In genomic region chr5:33472805-33473409, GRCh38 we compare ENCODE assay signal across 25 cellular contexts. TPM values are rescaled to one million over a fixed set of nuclear protein-coding genes. Genes with fewer than 3 reads are reported as not detected.
DNase-seq lines count a peak whose midpoint lies in the region; ATAC-seq, FAIRE-seq and TF ChIP-seq lines count a peak whose summit lies in the region.
"Had no signal": no experiment of that assay in that cellular context is flagged by ENCODE, and none has a peak within 500 bp of the region (broad histone marks: within the 10 kb centered on the region; RNA-seq: fewer than 3 reads in every experiment).

No MANE protein-coding gene starts in this region.

- TF ChIP-seq CTCF in HepG2 (CRISPR knock-in tag; IDR thresholded peaks at IDR 0.05) = no peak
- TF ChIP-seq CTCF in right lobe of liver (IDR thresholded peaks at IDR 0.05) = no peak
- no peak for TF ChIP-seq CTCF in K562 (IDR thresholded peaks at IDR 0.05 in 2 of 3, conservative IDR thresholded peaks at IDR 0.05 in 1 of 3; ENCODE audit: insufficient read depth in 2 of 3, low read depth in 1 of 3, low read length in 3 of 3)

- no peak for ATAC-seq in HepG2
- ATAC-seq in right lobe of liver = no peak
- no peak for ATAC-seq in K562
- no peak for ATAC-seq in GM21825 (IDR thresholded peaks at IDR 0.05; ENCODE audit: unreplicated experiment)
- ATAC-seq in HG02981 (IDR thresholded peaks at IDR 0.05; ENCODE audit: unreplicated experiment) = no peak
- ATAC-seq: Panc1 had no signal

- TF ChIP-seq RAD21 in HepG2 (CRISPR knock-in tag; IDR thresholded peaks at IDR 0.05) (no peak), K562 (CRISPR knock-in tag; conservative IDR thresholded peaks at IDR 0.05 in 1 of 2, IDR thresholded peaks at IDR 0.05 in 1 of 2) (no peak)

- BruUV-seq in HepG2 (replicated peaks; lab: Mats Ljungman, UMichigan) (no TSS peak), K562 (replicated peaks; lab: Mats Ljungman, UMichigan) (no TSS peak)

- H3K4me3 ChIP-seq in HepG2 (replicated peaks in 1 of 3; ENCODE audit: insufficient read depth in 1 of 3, low read depth in 2 of 3, low read length in 3 of 3) (no peak overlapping the region), right lobe of liver (no peak overlapping the region), K562 (no peak overlapping the region), iPS-18a (ENCODE audit: low read length) (peak overlapping the region; percentile 16)
- H3K4me3 ChIP-seq: HAP-1 had no signal

- H3K79me2 ChIP-seq in HepG2 (ENCODE audit: insufficient read depth, low read length) (no peaks in the 10 kb centered on the region), K562 (ENCODE audit: control insufficient read depth, insufficient read depth, low read length) (no peaks in the 10 kb centered on the region)

- H3K9me3 ChIP-seq in HepG2 (ENCODE audit: low read length) (no peaks in the 10 kb centered on the region), right lobe of liver (no peaks in the 10 kb centered on the region), K562 (replicated peaks; ENCODE audit: control insufficient read depth, insufficient read depth, low read depth, low read length) (peaks cover 6% of the 10 kb centered on the region), iPS-18a (ENCODE audit: control insufficient read depth, low read depth, low read length) (no peaks in the 10 kb centered on the region)
- H3K9me3 ChIP-seq: BE2C, HAP-1 had no signal

- H3K9ac ChIP-seq in HepG2 (ENCODE audit: insufficient read depth, low read depth, low read length) (no peak overlapping the region), K562 (ENCODE audit: insufficient read depth in 1 of 2, low read depth in 2 of 2, low read length in 2 of 2) (no peak overlapping the region), iPS-18a (ENCODE audit: low read length) (peak overlapping the region; percentile 42)
- H3K9ac ChIP-seq: KMS-11 had no signal

- in situ Hi-C loops in HepG2 (cut with HindIII; ENCODE audit: extremely low pct_ligation_motif_present, low pct_unique_long_range_greater_than_20kb) (no loop called here), K562 (cut with MboI) (loop anchor here (25.0 kb wide), 2 partner anchors 714 to 1439 kb away; partner anchors contain the start of genes BRIX1 and RAD1)

- H2AFZ ChIP-seq in HepG2 (ENCODE audit: low read length) = no peak overlapping the region
- no peak overlapping the region for H2AFZ ChIP-seq in K562 (ENCODE audit: low read depth, low read length)

- no peak for DNase-seq in HepG2 (ENCODE audit: low spot score)
- no peak for DNase-seq in right lobe of liver
- no peak for DNase-seq in K562 (ENCODE audit: extremely low read depth in 1 of 4, low spot score in 3 of 4)
- DNase-seq in NCI-H1436 treated with DMSO at 0.1 percent for 48 hours (lab: John Stamatoyannopoulos, UW) = no peak
- DNase-seq in SK-N-DZ (ENCODE audit: low spot score) = no peak
- DNase-seq: 8988T, ACHN, BE2C, Calu3, DND-41, HFFc6, MM.1S, NCI-H1694, NCI-H2029 treated with DMSO at 0.1 percent for 48 hours, NCI-H2227 treated with DMSO at 0.1 percent for 48 hours, NCI-H526 treated with DMSO at 0.1 percent for 48 hours, SHP77 had no signal

- TF ChIP-seq POLR2A in HepG2 (IDR thresholded peaks at IDR 0.05; ENCODE audit: insufficient read depth in 1 of 2, low read depth in 2 of 2, low read length in 2 of 2) (no peak), right lobe of liver (IDR thresholded peaks at IDR 0.05) (no peak), K562 (conservative IDR thresholded peaks at IDR 0.05) (no peak)

- H3K27me3 ChIP-seq in HepG2 (ENCODE audit: control insufficient read depth in 1 of 2, insufficient read depth in 2 of 2, low read length in 2 of 2) (no peaks in the 10 kb centered on the region), right lobe of liver (no peaks in the 10 kb centered on the region), K562 (ENCODE audit: control insufficient read depth in 2 of 2, insufficient read depth in 2 of 2, low read length in 2 of 2) (no peaks in the 10 kb centered on the region), iPS-18a (ENCODE audit: control insufficient read depth, insufficient read depth, low read length) (no peaks in the 10 kb centered on the region)
- H3K27me3 ChIP-seq: BE2C had no signal

- no peak for FAIRE-seq in HepG2 (lab: Jason Lieb, UNC)
- no peak for FAIRE-seq in K562 (lab: Jason Lieb, UNC)
- FAIRE-seq: GM19239 had no signal

- 84% methylated on average over 2 of the region's 2 CpGs for WGBS in HepG2 (ENCODE audit: low lambda C conversion rate)
- 83% methylated on average over 2 of the region's 2 CpGs for WGBS in right lobe of liver (ENCODE audit: insufficient coverage, low coverage, low lambda C conversion rate, missing lambda C conversion rate)
- WGBS in K562 (ENCODE audit: insufficient coverage, low coverage, missing lambda C conversion rate) = 43% methylated on average over 2 of the region's 2 CpGs

- intact Hi-C loops in HepG2 (cut with micrococcal nuclease; ENCODE audit: unreplicated experiment) (no loop called here), right lobe of liver (cut with DNase I) (loop anchor here in 1 of 2 donors (10.0 kb wide), 1 partner anchor 462 kb away; the partner anchor contains the start of gene RXFP3), K562 (cut with micrococcal nuclease) (no loop called here)

- H3K4me1 ChIP-seq in HepG2 (ENCODE audit: insufficient read depth, low read length) (no peaks in the 10 kb centered on the region), right lobe of liver (peaks cover 0 to 6% (median 0%) of the 10 kb centered on the region in 4 donors), K562 (replicated peaks in 1 of 2; ENCODE audit: control insufficient read depth in 2 of 2, insufficient read depth in 2 of 2, low read length in 2 of 2) (peaks cover 0 to 19% of the 10 kb centered on the region in 2 experiments; a peak in 2 of 5 replicates), iPS-18a (ENCODE audit: control insufficient read depth, low read depth, low read length) (peaks cover 17% of the 10 kb centered on the region)
- H3K4me1 ChIP-seq: BE2C had no signal

- H3K4me2 ChIP-seq in HepG2 (ENCODE audit: low read depth, low read length) = no peak overlapping the region
- no peak overlapping the region for H3K4me2 ChIP-seq in K562 (ENCODE audit: insufficient read depth, low read length)
- H3K4me2 ChIP-seq: KMS-11 had no signal

- peaks cover 5 to 43% of the 10 kb centered on the region in 2 experiments; a peak in 4 of 5 replicates for H3K36me3 ChIP-seq in HepG2 (replicated peaks in 1 of 2; ENCODE audit: control insufficient read depth in 1 of 2, insufficient read depth in 2 of 2, low read length in 2 of 2)
- H3K36me3 ChIP-seq in right lobe of liver = peaks cover 0 to 28% (median 15%) of the 10 kb centered on the region in 4 donors
- peaks cover 96% of the 10 kb centered on the region for H3K36me3 ChIP-seq in K562 (ENCODE audit: control insufficient read depth, insufficient read depth, low read length)
- peaks cover 72% of the 10 kb centered on the region for H3K36me3 ChIP-seq in iPS-18a (ENCODE audit: control insufficient read depth, low read depth, low read length)

- H3K9me1 ChIP-seq in K562 (ENCODE audit: control insufficient read depth, insufficient read depth, low read length) = no peaks in the 10 kb centered on the region

- H4K20me1 ChIP-seq in HepG2 (ENCODE audit: insufficient read depth, low read length) = no peaks in the 10 kb centered on the region
- H4K20me1 ChIP-seq in K562 (replicated peaks; ENCODE audit: control insufficient read depth, insufficient read depth, low read length) = no peaks in the 10 kb centered on the region

- no peak overlapping the region for H3K27ac ChIP-seq in HepG2 (ENCODE audit: extremely low read length, insufficient read depth, low read length)
- H3K27ac ChIP-seq in right lobe of liver = no peak overlapping the region
- no peak overlapping the region for H3K27ac ChIP-seq in K562 (ENCODE audit: extremely low read depth, low read depth, low read length)
- peak overlapping the region; percentile 73 for H3K27ac ChIP-seq in iPS-18a (ENCODE audit: low read length)
- H3K27ac ChIP-seq: KMS-11, RWPE1 had no signal

- POLR2A ChIA-PET in HepG2 (lab: Yijun Ruan, JAX) (no interaction called here), K562 (lab: Yijun Ruan, JAX) (no interaction called here)

- TF ChIP-seq EP300 in HepG2 (IDR thresholded peaks at IDR 0.05; ENCODE audit: low read depth in 2 of 2, low read length in 2 of 2) = no peak
- TF ChIP-seq EP300 in HepG2 (CRISPR knock-in tag; IDR thresholded peaks at IDR 0.05; ENCODE audit: borderline replicate concordance) = no peak
- no peak for TF ChIP-seq EP300 in K562 (IDR thresholded peaks at IDR 0.05; ENCODE audit: low read length)

- CTCF ChIA-PET in HepG2 (lab: Yijun Ruan, JAX; ENCODE audit: low intra/inter-chr PET ratio, low total read pairs) (no interaction called here), K562 (lab: Yijun Ruan, JAX; ENCODE audit: low intra/inter-chr PET ratio) (no interaction called here)

RNA-seq across cellular contexts. Expression of gene TARS1, which starts 32.1 kb away (rescaled TPM):
- total RNA-seq in HepG2 (2016; rRNA removed; fragmentation: Illumina TruSeq; extraction: Trizol) (184 and 297 TPM in 2 replicates), right lobe of liver (100 to 1,000 TPM in 3 of 6 experiments, 10 to 100 TPM in 3; 43.2 to 118 (median 98.3) TPM), K562 (2014; rRNA removed) (313 and 459 TPM in 2 replicates), K562 (2014; rRNA removed; fragmentation: Illumina TruSeq; extraction: Trizol) (518 and 562 TPM in 2 replicates), K562 (2015; rRNA removed; fragmentation: Illumina TruSeq; extraction: Trizol) (396 and 450 TPM in 2 replicates), K562 (2021) (328 and 333 TPM in 2 replicates)
- 24.4 and 28.1 TPM in 2 replicates for total RNA-seq in HepG2 (2016; cell fraction: cytosol; rRNA removed; fragmentation: Illumina TruSeq; extraction: Trizol; ENCODE audit: low read depth)
- total RNA-seq in HepG2 (2016; cell fraction: insoluble cytoplasmic fraction; rRNA removed; fragmentation: Illumina TruSeq; extraction: Trizol) = 186 and 306 TPM in 2 replicates
- 65.3 and 69.4 TPM in 2 replicates for total RNA-seq in HepG2 (2016; cell fraction: membrane; rRNA removed; fragmentation: Illumina TruSeq; extraction: Trizol)
- total RNA-seq in HepG2 (2016; cell fraction: nucleus; rRNA removed; fragmentation: Illumina TruSeq; extraction: Trizol) = 97.4 and 105 TPM in 2 replicates
- polyA plus RNA-seq in HepG2 (2011; rRNA removed) (70.1 and 77.0 TPM in 2 replicates), K562 (2011; rRNA removed) (219 and 292 TPM in 2 replicates), K562 (2014; fragmentation: Illumina TruSeq; extraction: Trizol) (369 and 439 TPM in 2 replicates), K562 (2014; fragmentation: Nextera tagmentation; extraction: Ambion mirVana) (100 to 1,000 TPM; 263 to 497 TPM), K562 (2014; rRNA removed) (352 and 378 TPM in 2 replicates)
- polyA plus RNA-seq in HepG2 (2011; cell fraction: cytosol; rRNA removed) = 41.1 and 61.6 TPM in 2 replicates
- polyA plus RNA-seq in HepG2 (2011; cell fraction: nucleus; rRNA removed) = 43.0 and 52.7 TPM in 2 replicates
- polyA plus RNA-seq in HepG2 (2012) = 119 and 167 TPM in 2 replicates
- 14.2 and 16.3 TPM in 2 replicates for polyA plus RNA-seq in HepG2 (2016; cell fraction: cytosol; fragmentation: Illumina TruSeq; extraction: Trizol; ENCODE audit: low read depth)
- polyA plus RNA-seq in HepG2 (2016; cell fraction: insoluble cytoplasmic fraction; fragmentation: Illumina TruSeq; extraction: Trizol; ENCODE audit: low read depth) = 238 and 259 TPM in 2 replicates
- 31.2 and 35.1 TPM in 2 replicates for polyA plus RNA-seq in HepG2 (2016; cell fraction: membrane; fragmentation: Illumina TruSeq; extraction: Trizol; ENCODE audit: low read depth)
- 102 and 103 TPM in 2 replicates for polyA plus RNA-seq in HepG2 (2016; cell fraction: nucleus; fragmentation: Illumina TruSeq; extraction: Trizol; ENCODE audit: insufficient read depth, low read depth)
- 49.2 and 194 TPM in 2 replicates for polyA minus RNA-seq in HepG2 (2011; rRNA and poly(A)+ RNA removed; ENCODE audit: low replicate concordance)
- 74.8 and 84.1 TPM in 2 replicates for polyA minus RNA-seq in HepG2 (2011; cell fraction: cytosol; rRNA and poly(A)+ RNA removed)
- 90.4 and 149 TPM in 2 replicates for polyA minus RNA-seq in HepG2 (2011; cell fraction: nucleus; rRNA and poly(A)+ RNA removed)
- 103 and 264 TPM in 2 replicates for total RNA-seq in K562 (2011; cell fraction: chromatin; rRNA removed; ENCODE audit: low replicate concordance)
- 71.0 and 79.4 TPM in 2 replicates for total RNA-seq in K562 (2011; cell fraction: nucleolus; rRNA removed)
- total RNA-seq in K562 (2011; cell fraction: nucleoplasm; rRNA removed) = 118 and 145 TPM in 2 replicates
- polyA plus RNA-seq in K562 (2011; cell fraction: cytosol; rRNA removed) = 64.6 and 107 TPM in 2 replicates
- polyA plus RNA-seq in K562 (2011; cell fraction: nucleus; rRNA removed) = 76.5 and 142 TPM in 2 replicates
- 257 and 341 TPM in 2 replicates for polyA plus RNA-seq in K562 (2012)
- 320 and 372 TPM in 2 replicates for polyA minus RNA-seq in K562 (2011; rRNA and poly(A)+ RNA removed)
- polyA minus RNA-seq in K562 (2011; cell fraction: cytosol; rRNA and poly(A)+ RNA removed) = 125 and 132 TPM in 2 replicates
- 48.9 and 142 TPM in 2 replicates for polyA minus RNA-seq in K562 (2011; cell fraction: nucleus; rRNA and poly(A)+ RNA removed)
- polyA plus RNA-seq in SK-N-DZ (2014; cell fraction: cytosol; rRNA removed) = 253 and 271 TPM in 2 replicates
- polyA plus RNA-seq in SK-N-DZ (2014; cell fraction: nucleus; rRNA removed) = 164 and 175 TPM in 2 replicates

Comparison
In these comparisons a context has a peak if more than half of its experiments do, and no peak if none do; other contexts are left out.
1. Of the 241 proteins assayed by ChIP-seq in both HepG2 and K562: peak only in HepG2: none; only in K562: ATF4; in both: none; in neither: 237; mixed calls (peak in some experiments, not most) for 3.